Comparison of ENCODE assay signal across 23 cellular contexts in genomic region chr21:45494851-45495680, GRCh38.
"Had no signal": no experiment of that assay in that cellular context is flagged by ENCODE, and none has a peak within 500 bp of the region (broad histone marks: within the 10 kb centered on the region; RNA-seq: fewer than 3 reads in every experiment).

No MANE protein-coding gene starts in this region.

- FAIRE-seq: colon, frontal cortex, small intestine had no signal

- H3K4me3 ChIP-seq: ascending aorta, esophagus muscularis mucosa, lower lobe of right lung, mucosa of descending colon, testis had no signal

- H3K27ac Mint-ChIP-seq: activated naive CD4-positive, alpha-beta T cell treated with anti-CD3 and anti-CD28 coated beads, Interleukin-2, amount 50 U/mL, for 72 hours; activated T-cell treated with anti-CD3 and anti-CD28 coated beads, Interleukin-2, amount 50 U/mL, for 24 hours; activated T-helper 17 cell treated with anti-CD3 and anti-CD28 coated beads, Interleukin-2, amount 50 U/mL, for 72 hours; progenitor cell of endocrine pancreas; stimulated activated naive B cell treated with anti-CD40 and anti-IgM and Interleukin-4, amounts not matched to agents 10 μg/mL and 1 μg/mL and 100 μg/mL, for 72 hours; type B pancreatic cell; WTC11 had no signal

- H3K4me1 Mint-ChIP-seq: WTC11 had no signal

- H3K27me3 ChIP-seq: ascending aorta, brain microvascular endothelial cell, esophagus muscularis mucosa, testis had no signal

- ATAC-seq: activated naive CD4-positive, alpha-beta T cell treated with anti-CD3 and anti-CD28 coated beads, Interleukin-2, amount 50 U/mL, for 72 hours; activated T-helper 17 cell treated with anti-CD3 and anti-CD28 coated beads, Interleukin-2, amount 50 U/mL, for 72 hours; lower lobe of right lung; mucosa of descending colon; stimulated activated naive B cell treated with anti-CD40 and anti-IgM and Interleukin-4, amounts not matched to agents 10 μg/mL and 1 μg/mL and 100 μg/mL, for 72 hours; WTC11 had no signal

- DNase-seq: activated T-cell treated with anti-CD3 and anti-CD28 coated beads, Interleukin-2, amount 50 U/mL, for 24 hours; brain microvascular endothelial cell; central memory CD4-positive, alpha-beta T cell; effector memory CD4-positive, alpha-beta T cell; hippocampal formation; lower lobe of right lung; mesendoderm; small intestine; stimulated activated CD4-positive, alpha-beta T cell treated with anti-CD3 and anti-CD28 coated beads, Interleukin-15, amount 100 ng/mL, for 24 hours; stimulated activated naive B cell treated with anti-CD40 and anti-IgM and Interleukin-4, amounts not matched to agents 10 μg/mL and 1 μg/mL and 100 μg/mL, for 72 hours; T-helper 9 cell; testis had no signal

- H3K27ac ChIP-seq: ascending aorta, brain microvascular endothelial cell, esophagus muscularis mucosa, lower lobe of right lung, testis had no signal

- H3K9me3 ChIP-seq: ascending aorta, esophagus muscularis mucosa, lower lobe of right lung, mucosa of descending colon, testis had no signal

- H3K9me3 Mint-ChIP-seq: activated T-cell treated with anti-CD3 and anti-CD28 coated beads, Interleukin-2, amount 50 U/mL, for 24 hours; activated T-helper 17 cell treated with anti-CD3 and anti-CD28 coated beads, Interleukin-2, amount 50 U/mL, for 72 hours; type B pancreatic cell had no signal

- H3K4me1 ChIP-seq: ascending aorta, esophagus muscularis mucosa, lower lobe of right lung had no signal

- H3K4me3 Mint-ChIP-seq: activated T-cell treated with anti-CD3 and anti-CD28 coated beads, Interleukin-2, amount 50 U/mL, for 24 hours; activated T-helper 17 cell treated with anti-CD3 and anti-CD28 coated beads, Interleukin-2, amount 50 U/mL, for 72 hours; neural crest cell; stimulated activated naive B cell treated with anti-CD40 and anti-IgM and Interleukin-4, amounts not matched to agents 10 μg/mL and 1 μg/mL and 100 μg/mL, for 72 hours; type B pancreatic cell; WTC11 had no signal

- H3K36me3 Mint-ChIP-seq: stimulated activated naive B cell treated with anti-CD40 and anti-IgM and Interleukin-4, amounts not matched to agents 10 μg/mL and 1 μg/mL and 100 μg/mL, for 72 hours had no signal

- H3K27me3 Mint-ChIP-seq: activated T-cell treated with anti-CD3 and anti-CD28 coated beads, Interleukin-2, amount 50 U/mL, for 24 hours; activated T-helper 17 cell treated with anti-CD3 and anti-CD28 coated beads, Interleukin-2, amount 50 U/mL, for 72 hours; progenitor cell of endocrine pancreas; type B pancreatic cell had no signal
